In the genomic region with DNA sequence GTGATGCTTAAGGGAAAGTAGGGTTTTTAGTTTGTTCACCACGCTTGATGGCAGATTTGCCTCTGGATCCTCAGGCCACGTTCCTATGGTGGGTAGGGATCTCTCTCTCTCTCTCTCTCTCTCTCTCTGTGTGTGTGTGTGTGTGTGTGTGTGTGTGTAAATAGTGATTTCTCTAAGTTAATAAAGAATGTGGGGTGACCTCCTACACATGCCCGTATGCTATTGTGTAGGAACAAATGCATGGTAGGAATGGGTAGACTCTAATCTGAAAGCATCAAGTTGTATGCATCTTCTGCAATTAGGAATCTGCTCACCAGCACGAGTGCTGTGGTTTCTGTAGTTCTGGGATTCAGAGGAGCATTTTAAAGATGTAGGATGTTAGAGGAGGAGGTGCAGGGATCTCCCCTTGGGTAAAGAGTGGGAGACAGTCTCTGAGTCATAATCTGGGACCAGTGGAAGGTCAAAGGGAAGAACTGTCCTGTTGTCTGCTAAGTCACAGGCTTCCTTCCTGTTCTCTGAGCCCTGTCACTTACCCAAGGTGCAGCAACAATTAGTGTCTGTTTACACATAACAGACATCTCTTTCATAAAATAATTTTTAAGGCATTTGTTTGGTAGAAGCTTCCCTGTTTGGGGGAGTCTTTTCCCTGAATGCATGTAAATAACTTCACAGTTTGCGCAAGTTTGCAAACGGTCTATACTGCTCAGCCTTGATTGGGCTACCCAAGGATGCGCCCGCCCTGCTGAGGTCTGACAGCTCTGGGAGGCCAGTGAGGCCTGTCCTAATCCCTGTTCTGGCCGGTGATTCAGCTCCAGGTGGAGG, we compare ENCODE assay signal across 12 cellular contexts.
DNase-seq lines count a peak whose midpoint lies in the region; ATAC-seq, FAIRE-seq and TF ChIP-seq lines count a peak whose summit lies in the region.
"Had no signal": no experiment of that assay in that cellular context is flagged by ENCODE, and none has a peak within 500 bp of the region (broad histone marks: within the 10 kb centered on the region; RNA-seq: fewer than 3 reads in every experiment).

No MANE protein-coding gene starts in this region.

- peaks cover 70% of the 10 kb centered on the region for H3K4me1 Mint-ChIP-seq in HFFc6 (ENCODE audit: low read depth)

- H3K27ac Mint-ChIP-seq in HFFc6 = peak overlapping the region; percentile 63
- H3K27ac Mint-ChIP-seq: stimulated activated naive B cell treated with anti-CD40 and anti-IgM and Interleukin-4, amounts not matched to agents 10 μg/mL and 1 μg/mL and 100 μg/mL, for 72 hours; T-helper 1 cell treated with Interleukin-12 subunit alpha and Interleukin-12 subunit beta and Interleukin-4 antibody, amounts not matched to agents 30 μg/mL and 1 μg/mL, for 36 hours had no signal

- peaks cover 100% of the 10 kb centered on the region for H3K4me1 ChIP-seq in A549
- H3K4me1 ChIP-seq in lung (ENCODE audit: control insufficient read depth in 2 of 2, insufficient read depth in 2 of 2, low read length in 2 of 2) = peaks cover 12 to 39% of the 10 kb centered on the region in 2 donors
- H3K4me1 ChIP-seq in esophagus muscularis mucosa = peaks cover 9 to 69% (median 50%) of the 10 kb centered on the region in 4 donors

- intact Hi-C loops in esophagus muscularis mucosa (cut with DNase I) = no loop called here

- DNase-seq in A549 (ENCODE audit: low read depth in 1 of 2, low spot score in 1 of 2) (peak; percentile 44 to 62), HFFc6 (no peak), amniotic epithelial cell (ENCODE audit: low read depth) (peak; percentile 91), lung (ENCODE audit: low spot score) (no peak), brain microvascular endothelial cell (no peak), coronary artery (ENCODE audit: low spot score) (no peak), esophagus muscularis mucosa (ENCODE audit: extremely low spot score) (no peak)
- DNase-seq: gastrocnemius medialis; NCI-H2227 treated with DMSO at 0.1 percent for 48 hours; stimulated activated naive B cell treated with anti-CD40 and anti-IgM and Interleukin-4, amounts not matched to agents 10 μg/mL and 1 μg/mL and 100 μg/mL, for 72 hours had no signal

- CTCF ChIA-PET in A549 (lab: Yijun Ruan, JAX) = interaction anchor here (0.5 to 14.2 kb wide), 6 partner anchors 8 to 44 kb away, joined by 3 to 172 read pairs (median 4); no protein-coding TSS in a partner anchor

- TF ChIP-seq RAD21 in A549 (conservative IDR thresholded peaks at IDR 0.05 in 1 of 2, IDR thresholded peaks at IDR 0.05 in 1 of 2) = no peak

- FAIRE-seq in A549 (lab: Jason Lieb, UNC) = peak; percentile 49

- H3K27me3 ChIP-seq in lung (ENCODE audit: control insufficient read depth, insufficient read depth) (no peaks in the 10 kb centered on the region), brain microvascular endothelial cell (replicated peaks) (no peaks in the 10 kb centered on the region), esophagus muscularis mucosa (no peaks in the 10 kb centered on the region)
- H3K27me3 ChIP-seq: gastrocnemius medialis had no signal

- no peak for TF ChIP-seq CTCF in A549 (IDR thresholded peaks at IDR 0.05)
- TF ChIP-seq CTCF in HFFc6 (IDR thresholded peaks at IDR 0.05) = no peak
- TF ChIP-seq CTCF in lung (IDR thresholded peaks at IDR 0.05; ENCODE audit: control extremely low read depth, extremely low read depth) = no peak
- TF ChIP-seq CTCF in brain microvascular endothelial cell (IDR thresholded peaks at IDR 0.05; ENCODE audit: low read depth, low read length, missing control alignments) = no peak
- no peak for TF ChIP-seq CTCF in coronary artery (IDR thresholded peaks at IDR 0.05)
- no peak for TF ChIP-seq CTCF in esophagus muscularis mucosa (IDR thresholded peaks at IDR 0.05)

- TF ChIP-seq EP300 in A549 (IDR thresholded peaks at IDR 0.05) (no peak), esophagus muscularis mucosa (IDR thresholded peaks at IDR 0.05) (no peak)

- no peaks in the 10 kb centered on the region for H3K9me3 ChIP-seq in A549
- no peaks in the 10 kb centered on the region for H3K9me3 ChIP-seq in lung (ENCODE audit: control insufficient read depth in 2 of 2, insufficient read depth in 1 of 2, low read length in 1 of 2)
- H3K9me3 ChIP-seq in esophagus muscularis mucosa = no peaks in the 10 kb centered on the region
- H3K9me3 ChIP-seq: gastrocnemius medialis had no signal

- H3K4me3 ChIP-seq in A549 (no peak overlapping the region), lung (no peak overlapping the region), brain microvascular endothelial cell (ENCODE audit: low read depth, low read length) (no peak overlapping the region), coronary artery (no peak overlapping the region), esophagus muscularis mucosa (no peak overlapping the region)
- H3K4me3 ChIP-seq: gastrocnemius medialis had no signal

- 53% methylated on average over 9 of the region's 9 CpGs for WGBS in A549 (ENCODE audit: missing lambda C conversion rate)
- 42 to 70% methylated on average over 9 of the region's 9 CpGs for WGBS in lung, 2 donors
- WGBS in esophagus muscularis mucosa = 81% methylated on average over 9 of the region's 9 CpGs

- H3K9me3 Mint-ChIP-seq in HFFc6 = no peaks in the 10 kb centered on the region
- H3K9me3 Mint-ChIP-seq: stimulated activated naive B cell treated with anti-CD40 and anti-IgM and Interleukin-4, amounts not matched to agents 10 μg/mL and 1 μg/mL and 100 μg/mL, for 72 hours; T-helper 1 cell treated with Interleukin-12 subunit alpha and Interleukin-12 subunit beta and Interleukin-4 antibody, amounts not matched to agents 30 μg/mL and 1 μg/mL, for 36 hours had no signal

- H3K36me3 ChIP-seq in lung (ENCODE audit: control insufficient read depth in 2 of 2, insufficient read depth in 2 of 2, low read length in 2 of 2) = no peaks in the 10 kb centered on the region
- no peaks in the 10 kb centered on the region for H3K36me3 ChIP-seq in brain microvascular endothelial cell (replicated peaks)
- no peaks in the 10 kb centered on the region for H3K36me3 ChIP-seq in esophagus muscularis mucosa
- H3K36me3 ChIP-seq: gastrocnemius medialis had no signal

- TF ChIP-seq POLR2A in A549 (IDR thresholded peaks at IDR 0.05; ENCODE audit: low read length) (no peak), esophagus muscularis mucosa (IDR thresholded peaks at IDR 0.05; ENCODE audit: low read depth) (no peak)

- peak overlapping the region; percentile 61 for H3K4me2 ChIP-seq in A549

- H3K36me3 Mint-ChIP-seq in HFFc6 (ENCODE audit: low read depth) = no peaks in the 10 kb centered on the region
- H3K36me3 Mint-ChIP-seq: stimulated activated naive B cell treated with anti-CD40 and anti-IgM and Interleukin-4, amounts not matched to agents 10 μg/mL and 1 μg/mL and 100 μg/mL, for 72 hours had no signal

- POLR2A ChIA-PET in A549 (lab: Yijun Ruan, JAX) = interaction anchor here (0.6 kb wide), 1 partner anchor 269 kb away, joined by 5 read pairs; no protein-coding TSS in a partner anchor

- in situ Hi-C loops in brain microvascular endothelial cell (cut with HindIII; ENCODE audit: low pct_ligation_motif_present, low sequenced_read_pairs) = no loop called here

- ATAC-seq in A549 (peak; percentile 77 to 89), lung (ENCODE audit: insufficient read depth, low FRiP score) (no peak), HG02610 (IDR thresholded peaks at IDR 0.05; ENCODE audit: unreplicated experiment) (no peak)
- ATAC-seq: gastrocnemius medialis; stimulated activated naive B cell treated with anti-CD40 and anti-IgM and Interleukin-4, amounts not matched to agents 10 μg/mL and 1 μg/mL and 100 μg/mL, for 72 hours had no signal

- peaks cover 2% of the 10 kb centered on the region; the same call in 1 of the 2 replicates for H3K27me3 Mint-ChIP-seq in HFFc6 (ENCODE audit: insufficient read depth)
- H3K27me3 Mint-ChIP-seq: stimulated activated naive B cell treated with anti-CD40 and anti-IgM and Interleukin-4, amounts not matched to agents 10 μg/mL and 1 μg/mL and 100 μg/mL, for 72 hours had no signal

- H3K4me3 Mint-ChIP-seq in HFFc6 = peak overlapping the region; percentile 38
- H3K4me3 Mint-ChIP-seq: stimulated activated naive B cell treated with anti-CD40 and anti-IgM and Interleukin-4, amounts not matched to agents 10 μg/mL and 1 μg/mL and 100 μg/mL, for 72 hours; T-helper 1 cell treated with Interleukin-12 subunit alpha and Interleukin-12 subunit beta and Interleukin-4 antibody, amounts not matched to agents 30 μg/mL and 1 μg/mL, for 36 hours had no signal

- peak overlapping the region; percentile 64 to 82 for H3K27ac ChIP-seq in A549
- peak overlapping the region; percentile 17 to 27 for H3K27ac ChIP-seq in lung (ENCODE audit: low read depth in 1 of 2, low read length in 1 of 2)
- no peak overlapping the region for H3K27ac ChIP-seq in brain microvascular endothelial cell
- no peak overlapping the region for H3K27ac ChIP-seq in coronary artery
- no peak overlapping the region for H3K27ac ChIP-seq in esophagus muscularis mucosa (replicated peaks in 1 of 4)
- H3K27ac ChIP-seq: gastrocnemius medialis had no signal

TF ChIP-seq in A549, 52 proteins besides CTCF, POLR2A, EP300 and RAD21:
- TF ChIP-seq RARB (CRISPR knock-in tag; IDR thresholded peaks at IDR 0.05) = no peak
- no peak for TF ChIP-seq ESRRA (IDR thresholded peaks at IDR 0.05; ENCODE audit: borderline replicate concordance, low read length)
- TF ChIP-seq CEBPB (IDR thresholded peaks at IDR 0.05) = peak in 1 of 2 experiments; percentile 72; a peak in 2 of 4 replicates

Comparison
In these comparisons a context has a peak if more than half of its experiments do, and no peak if none do; other contexts are left out.
1. ATAC-seq: peak in A549 (2 of 2); none in lung (single experiment) and HG02610 (single experiment).
2. DNase-seq: peak in A549 (2 of 2) and amniotic epithelial cell (single experiment); none in HFFc6 (single experiment), lung (single experiment), brain microvascular endothelial cell (single experiment), coronary artery (single experiment) and esophagus muscularis mucosa (single experiment).
3. H3K27ac ChIP-seq: peak in A549 (2 of 2) and lung (2 of 2); none in brain microvascular endothelial cell (single experiment), coronary artery (0 of 2) and esophagus muscularis mucosa (0 of 4).